8 cellular contexts compared by ENCODE assay signal in the genomic region with DNA sequence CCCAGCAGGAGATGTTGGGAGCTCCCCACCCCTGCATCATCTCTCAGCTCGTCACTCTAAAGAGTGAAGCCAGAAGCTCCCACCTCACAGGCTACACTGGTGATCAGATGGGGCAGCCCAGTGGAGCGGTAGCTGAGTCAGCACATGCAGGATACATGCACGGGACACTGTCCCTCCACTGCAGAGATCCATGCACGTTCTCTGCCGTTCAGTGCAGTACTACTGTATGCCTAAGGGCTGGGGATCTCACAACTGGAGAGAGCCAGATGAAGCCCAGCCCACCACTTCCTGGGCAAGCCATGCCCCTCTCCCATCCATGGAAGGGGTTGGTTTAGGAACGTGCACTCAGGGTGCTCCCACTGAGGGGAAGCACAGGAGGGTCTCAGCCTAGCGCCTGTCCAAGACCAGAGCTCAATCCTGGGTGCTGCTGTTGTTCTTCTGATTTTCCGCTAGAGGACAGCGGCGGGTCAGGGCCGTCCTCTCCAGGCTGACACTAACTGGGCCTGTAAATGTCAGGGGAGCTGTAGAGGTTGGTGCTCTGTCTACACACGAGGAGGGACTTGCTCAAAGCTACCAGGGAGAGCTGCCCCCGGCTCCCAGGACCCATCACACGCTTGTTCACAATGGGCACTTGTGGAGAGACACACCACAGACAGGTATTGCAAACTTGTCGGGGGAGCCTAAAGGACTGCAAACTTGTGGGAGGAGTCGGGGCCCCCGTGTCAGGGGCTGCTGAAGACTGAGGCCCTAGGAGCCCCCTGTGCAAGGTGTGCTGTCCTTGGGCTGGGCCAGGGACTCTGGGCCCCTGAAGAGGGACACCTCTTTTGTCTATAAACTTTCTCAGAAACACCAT. TPM values are rescaled to one million over a fixed set of nuclear protein-coding genes. Genes with fewer than 3 reads are reported as not detected.
DNase-seq lines count a peak whose midpoint lies in the region; ATAC-seq and TF ChIP-seq lines count a peak whose summit lies in the region.

No MANE protein-coding gene starts in this region.

- H3K9me3 ChIP-seq in lung (ENCODE audit: control insufficient read depth in 2 of 2, insufficient read depth in 1 of 2, low read length in 1 of 2) = no peaks in the 10 kb centered on the region

- H3K36me3 ChIP-seq in lung (ENCODE audit: control insufficient read depth in 2 of 2, insufficient read depth in 2 of 2, low read length in 2 of 2) = no peaks in the 10 kb centered on the region

- WGBS in lung, 2 donors = 35 to 38% methylated on average over 17 of the region's 17 CpGs

- ATAC-seq in GM21723 (IDR thresholded peaks at IDR 0.05; ENCODE audit: unreplicated experiment) = peak; percentile 81
- no peak for ATAC-seq in lung (ENCODE audit: insufficient read depth, low FRiP score)
- no peak for ATAC-seq in HG02970 (IDR thresholded peaks at IDR 0.05; ENCODE audit: low FRiP score, unreplicated experiment)

- H3K27me3 ChIP-seq in lung (ENCODE audit: control insufficient read depth, insufficient read depth) = no peaks in the 10 kb centered on the region

- no peak overlapping the region for H3K27ac ChIP-seq in lung (ENCODE audit: low read depth in 1 of 2, low read length in 1 of 2)

- no peak overlapping the region for H3K4me3 ChIP-seq in Jurkat, Clone E6-1 (ENCODE audit: low read length)
- no peak overlapping the region for H3K4me3 ChIP-seq in choroid plexus epithelial cell (ENCODE audit: low read depth, low read length)
- H3K4me3 ChIP-seq in lung = no peak overlapping the region

- TF ChIP-seq CTCF in choroid plexus epithelial cell (conservative IDR thresholded peaks at IDR 0.05; ENCODE audit: low read depth, low read length) (peak; percentile 95), lung (IDR thresholded peaks at IDR 0.05; ENCODE audit: control extremely low read depth, extremely low read depth) (peak; percentile 78)

- DNase-seq in activated CD8-positive, alpha-beta memory T cell treated with anti-CD3 and anti-CD28 coated beads for 24 hours = peak; percentile 67
- DNase-seq in activated CD8-positive, alpha-beta memory T cell treated with anti-CD3 and anti-CD28 coated beads, Interleukin-2, amount 50 U/mL, for 4 hours = no peak
- DNase-seq in Jurkat, Clone E6-1 (ENCODE audit: low read depth, low spot score) = peak; percentile 62
- DNase-seq in SKM-1 treated with dmso at 0.1 percent for 144 hours (lab: John Stamatoyannopoulos, UW; ENCODE audit: unreplicated experiment) (peak; percentile 75), choroid plexus epithelial cell (ENCODE audit: low read depth) (peak; percentile 80), lung (ENCODE audit: low spot score) (no peak)

- H3K4me1 ChIP-seq in lung (ENCODE audit: control insufficient read depth in 2 of 2, insufficient read depth in 2 of 2, low read length in 2 of 2) = peaks cover under 1 to 1% of the 10 kb centered on the region in 2 donors

RNA-seq across cellular contexts. Expression of gene ABLIM2, which starts 18.2 kb away (rescaled TPM):
- 1.3 TPM for polyA plus RNA-seq in Jurkat, Clone E6-1 (2012; ENCODE audit: insufficient read depth, insufficient read length)
- 10 to 100 TPM in 1 of 2 donors, 1 to 10 TPM in 1; 4.0 to 10.9 TPM for total RNA-seq in lung
- 1 to 10 TPM; 1.7 to 6.5 TPM for polyA plus RNA-seq in lung

RNA-seq across cellular contexts. Expression of gene SH3TC1, which starts 22.3 kb away (rescaled TPM):
- 16.8 TPM for polyA plus RNA-seq in Jurkat, Clone E6-1 (2012; ENCODE audit: insufficient read depth, insufficient read length)
- total RNA-seq in lung = 10 to 100 TPM; 41.7 to 67.3 TPM
- polyA plus RNA-seq in lung = 10 to 100 TPM; 21.4 to 34.5 TPM

Comparison
In these comparisons a context has a peak if more than half of its experiments do, and no peak if none do; other contexts are left out.
1. DNase-seq: peak in activated CD8-positive, alpha-beta memory T cell treated with anti-CD3 and anti-CD28 coated beads for 24 hours (single experiment), Jurkat, Clone E6-1 (single experiment), SKM-1 treated with dmso at 0.1 percent for 144 hours (single experiment) and choroid plexus epithelial cell (single experiment); none in activated CD8-positive, alpha-beta memory T cell treated with anti-CD3 and anti-CD28 coated beads, Interleukin-2, amount 50 U/mL, for 4 hours (single experiment) and lung (single experiment).